ENCODE assay signal across 12 cellular contexts in genomic region chr4:140003851-140004579, GRCh38.
DNase-seq lines count a peak whose midpoint lies in the region; ATAC-seq, FAIRE-seq and TF ChIP-seq lines count a peak whose summit lies in the region.
"Had no signal": no experiment of that assay in that cellular context is flagged by ENCODE, and none has a peak within 500 bp of the region (broad histone marks: within the 10 kb centered on the region; RNA-seq: fewer than 3 reads in every experiment).

No MANE protein-coding gene starts in this region.

- peak overlapping the region; percentile 70 for H3K4me3 Mint-ChIP-seq in mesothelial cell of epicardium
- H3K4me3 Mint-ChIP-seq: activated naive CD4-positive, alpha-beta T cell treated with anti-CD3 and anti-CD28 coated beads, Interleukin-2, amount 10 ng/mL, durations not matched to agents 7 days and 5 days had no signal

- peak overlapping the region in 2 of 4 experiments; percentile 17 to 50; a peak in 3 of 8 replicates for H3K4me3 ChIP-seq in H1 (ENCODE audit: extremely low read depth in 1 of 4, insufficient read depth in 2 of 4, low read depth in 3 of 4, low read length in 4 of 4)
- H3K4me3 ChIP-seq in thoracic aorta, result peak overlapping the region; percentile 70

- 52% methylated on average over 7 of the region's 7 CpGs; no CpG with 5 or more reads in 1 of the 2 experiments for WGBS in H1 (ENCODE audit: extremely low coverage in 1 of 2, insufficient coverage in 1 of 2, insufficient read length in 1 of 2, insufficient replicate concordance in 2 of 2, low coverage in 1 of 2, low lambda C conversion rate in 2 of 2, missing lambda C conversion rate in 1 of 2), 2 experiments

- TF ChIP-seq CTCF in H1 (IDR thresholded peaks at IDR 0.05; ENCODE audit: control extremely low read depth in 1 of 3, insufficient read depth in 1 of 3, low read depth in 1 of 3, low read length in 3 of 3), result no peak
- TF ChIP-seq CTCF in mesothelial cell of epicardium (IDR thresholded peaks at IDR 0.05; ENCODE audit: unreplicated experiment), result no peak
- TF ChIP-seq CTCF in thoracic aorta (IDR thresholded peaks at IDR 0.05), result no peak

- TF ChIP-seq POLR2A in H1 (IDR thresholded peaks at IDR 0.05; ENCODE audit: control extremely low read depth in 1 of 2, low read depth in 2 of 2, low read length in 2 of 2), result no peak

- H3K79me2 ChIP-seq in H1 (ENCODE audit: control insufficient read depth in 1 of 2, insufficient read depth in 2 of 2, low read length in 2 of 2), result no peaks in the 10 kb centered on the region

- H2BK120ac ChIP-seq in H1 (replicated peaks; ENCODE audit: low read depth, low read length), result no peak overlapping the region

- no peaks in the 10 kb centered on the region for H3K23me2 ChIP-seq in H1 (ENCODE audit: low read depth, low read length)

- H3K56ac ChIP-seq in H1 (replicated peaks; ENCODE audit: insufficient read length, low read depth, low read length), result no peak overlapping the region

- H3K18ac ChIP-seq in H1 (ENCODE audit: extremely low read depth, low read length), result no peak overlapping the region

- H3K9me3 Mint-ChIP-seq in mesothelial cell of epicardium, result peaks cover 1% of the 10 kb centered on the region
- H3K9me3 Mint-ChIP-seq: activated naive CD4-positive, alpha-beta T cell treated with anti-CD3 and anti-CD28 coated beads, Interleukin-2, amount 10 ng/mL, durations not matched to agents 7 days and 5 days had no signal

- H3K4ac ChIP-seq in H1 (replicated peaks; ENCODE audit: insufficient read length, low read depth, low read length), result no peak overlapping the region

- H3K27me3 Mint-ChIP-seq in mesothelial cell of epicardium (ENCODE audit: low read depth), result no peaks in the 10 kb centered on the region

- no peaks in the 10 kb centered on the region for H3K79me1 ChIP-seq in H1 (ENCODE audit: low read depth, low read length)

- H3K27ac ChIP-seq in H1 (ENCODE audit: low read depth, low read length) (no peak overlapping the region), thoracic aorta (no peak overlapping the region)
- H3K27ac ChIP-seq: 22Rv1 had no signal

- peak overlapping the region; percentile 84 for H3K27ac Mint-ChIP-seq in mesothelial cell of epicardium
- H3K27ac Mint-ChIP-seq: activated naive CD4-positive, alpha-beta T cell treated with anti-CD3 and anti-CD28 coated beads, Interleukin-2, amount 10 ng/mL, durations not matched to agents 7 days and 5 days had no signal

- CTCF ChIA-PET in H1 (lab: Charles Lee; ENCODE audit: partially characterized antibody), result interaction anchor here (0.6 to 1.5 kb wide), 18 partner anchors 9 to 347 kb away, joined by 3 to 6 read pairs (median 3); no protein-coding TSS in a partner anchor

- ATAC-seq in thoracic aorta (ENCODE audit: insufficient number of reproducible peaks, low FRiP score, low read depth) (no peak), GM21515 (IDR thresholded peaks at IDR 0.05; ENCODE audit: unreplicated experiment) (no peak)

- no peak overlapping the region for H2AFZ ChIP-seq in H1 (ENCODE audit: low read length)

- POLR2A ChIA-PET in H1 (lab: Charles Lee; ENCODE audit: partially characterized antibody), result interaction anchor here (0.6 to 0.9 kb wide), 2 partner anchors 169 to 373 kb away, joined by 3 read pairs; no protein-coding TSS in a partner anchor

- no peak overlapping the region for H4K91ac ChIP-seq in H1 (replicated peaks; ENCODE audit: insufficient read length, low read length)

- H3K4me1 Mint-ChIP-seq in mesothelial cell of epicardium, result peaks cover 31% of the 10 kb centered on the region
- H3K4me1 Mint-ChIP-seq: activated naive CD4-positive, alpha-beta T cell treated with anti-CD3 and anti-CD28 coated beads, Interleukin-2, amount 10 ng/mL, durations not matched to agents 7 days and 5 days had no signal

- H3K36me3 ChIP-seq in H1 (ENCODE audit: control insufficient read depth in 2 of 4, insufficient read depth in 4 of 4, low read length in 3 of 4) (no peaks in the 10 kb centered on the region), thoracic aorta (no peaks in the 10 kb centered on the region)

- no peak overlapping the region for H3K14ac ChIP-seq in H1 (ENCODE audit: insufficient read length)

- peak; percentile 56 for DNase-seq in DMS153 treated with DMSO at 0.1 percent for 48 hours (lab: John Stamatoyannopoulos, UW; ENCODE audit: unreplicated experiment)
- DNase-seq in DMS153 (lab: John Stamatoyannopoulos, UW), result no peak
- DNase-seq in H1 (ENCODE audit: low read depth in 1 of 2, low spot score in 2 of 2), result peak in 1 of 2 experiments; percentile 29
- DNase-seq in mesothelial cell of epicardium (ENCODE audit: low spot score in 2 of 2, unreplicated experiment in 2 of 2), result no peak
- DNase-seq in thoracic aorta (ENCODE audit: low spot score), result no peak
- DNase-seq in NCI-H748 treated with DMSO at 0.1 percent for 48 hours (lab: John Stamatoyannopoulos, UW), result no peak
- DNase-seq in NCI-H1092 treated with DMSO at 0.1 percent for 48 hours (lab: John Stamatoyannopoulos, UW), result no peak
- DNase-seq: activated naive CD4-positive, alpha-beta T cell treated with anti-CD3 and anti-CD28 coated beads, Interleukin-2, amount 10 ng/mL, durations not matched to agents 7 days and 5 days; stimulated activated CD4-positive, alpha-beta T cell treated with anti-CD3 and anti-CD28 coated beads, Interleukin-2, amount 100 ng/mL, for 24 hours had no signal

- H4K8ac ChIP-seq in H1 (ENCODE audit: extremely low read depth, insufficient read depth, low read length), result no peak overlapping the region

- H3K23ac ChIP-seq in H1 (ENCODE audit: insufficient read length), result no peak overlapping the region

- H4K20me1 ChIP-seq in H1 (replicated peaks in 1 of 2; ENCODE audit: control insufficient read depth in 1 of 2, insufficient read depth in 2 of 2, low read length in 2 of 2), result no peaks in the 10 kb centered on the region

- H3K36me3 Mint-ChIP-seq in mesothelial cell of epicardium, result peaks cover under 1% of the 10 kb centered on the region
- H3K36me3 Mint-ChIP-seq: activated naive CD4-positive, alpha-beta T cell treated with anti-CD3 and anti-CD28 coated beads, Interleukin-2, amount 10 ng/mL, durations not matched to agents 7 days and 5 days had no signal

- no peak for FAIRE-seq in H1 (lab: Jason Lieb, UNC)
- FAIRE-seq: TTC549 had no signal

- no peak for TF ChIP-seq EP300 in H1 (IDR thresholded peaks at IDR 0.05; ENCODE audit: borderline replicate concordance in 1 of 2, low read depth in 2 of 2, low read length in 2 of 2)

- H2BK5ac ChIP-seq in H1 (ENCODE audit: low read depth, low read length), result no peak overlapping the region

- H2BK20ac ChIP-seq in H1 (ENCODE audit: low read length), result no peak overlapping the region

- H2BK12ac ChIP-seq in H1 (ENCODE audit: low read depth, low read length), result no peak overlapping the region

- H3K9me3 ChIP-seq in H1 (ENCODE audit: insufficient read depth in 2 of 2, low read depth in 1 of 2, low read length in 1 of 2), result no peaks in the 10 kb centered on the region
- H3K9me3 ChIP-seq in thoracic aorta, result no peaks in the 10 kb centered on the region

- H3K27me3 ChIP-seq in H1 (replicated peaks in 1 of 4; ENCODE audit: control insufficient read depth in 3 of 4, extremely low read depth in 1 of 4, insufficient read depth in 3 of 4, low read length in 3 of 4) (peaks cover 0 to 5% (median 2%) of the 10 kb centered on the region in 4 experiments; a peak in 2 of 7 replicates), thoracic aorta (replicated peaks; ENCODE audit: insufficient read depth) (no peaks in the 10 kb centered on the region)

- TF ChIP-seq RAD21 in H1 (IDR thresholded peaks at IDR 0.05 in 1 of 2, conservative IDR thresholded peaks at IDR 0.05 in 1 of 2; ENCODE audit: low read depth in 2 of 2, low read length in 2 of 2), result no peak

- H3K9ac ChIP-seq in H1 (replicated peaks in 1 of 4; ENCODE audit: extremely low read depth in 1 of 4, low read depth in 3 of 4, low read length in 3 of 4), result no peak overlapping the region; a peak in 1 of 7 replicates

- H4K5ac ChIP-seq in H1 (ENCODE audit: insufficient read length, low read depth, low read length), result no peak overlapping the region

- H2AK5ac ChIP-seq in H1 (ENCODE audit: low read depth, low read length), result no peak overlapping the region

- peak overlapping the region; percentile 51 to 57 for H3K4me2 ChIP-seq in H1 (ENCODE audit: insufficient read depth in 1 of 2, low read depth in 2 of 2, low read length in 2 of 2)

- no peak overlapping the region for H2BK15ac ChIP-seq in H1 (ENCODE audit: low read length)

- H3K4me1 ChIP-seq in H1 (replicated peaks in 1 of 4; ENCODE audit: control insufficient read depth in 3 of 4, insufficient read depth in 4 of 4, low read length in 3 of 4), result peaks cover 1 to 18% (median 5%) of the 10 kb centered on the region in 4 experiments; a peak in 5 of 7 replicates
- H3K4me1 ChIP-seq in thoracic aorta (ENCODE audit: control insufficient read depth in 1 of 2, low read depth in 2 of 2), result peaks cover 0 to 14% of the 10 kb centered on the region in 2 donors

TF ChIP-seq in H1, 55 proteins besides CTCF, POLR2A, EP300 and RAD21:
- TF ChIP-seq MAX (IDR thresholded peaks at IDR 0.05), result no peak
- 0 out of 2 replicates have a peak, but pooled peaks have one; percentile 2 for TF ChIP-seq YY1 (IDR thresholded peaks at IDR 0.05; ENCODE audit: low read depth, low read length)
- TF ChIP-seq NANOG (IDR thresholded peaks at IDR 0.05; ENCODE audit: insufficient read depth, low read depth, low read length, poor library complexity, severe bottlenecking), result no peak
- no peak for TF ChIP-seq RNF2 (IDR thresholded peaks at IDR 0.05; ENCODE audit: borderline replicate concordance, low read depth, low read length, missing control alignments, poor library complexity, severe bottlenecking)
- no peak for TF ChIP-seq KDM1A (IDR thresholded peaks at IDR 0.05; ENCODE audit: borderline replicate concordance, low read length)
- TF ChIP-seq CHD1 (IDR thresholded peaks at IDR 0.05; ENCODE audit: low read depth, low read length), result no peak
- TF ChIP-seq ATF2 (IDR thresholded peaks at IDR 0.05; ENCODE audit: low read length), result no peak
- TF ChIP-seq BCL11A (IDR thresholded peaks at IDR 0.05; ENCODE audit: low read depth in 2 of 2, low read length in 2 of 2), result no peak
TF ChIP-seq in H1: peak in this region for 1.
